ENCODE assay signal across 1 cellular context in the genomic region with DNA sequence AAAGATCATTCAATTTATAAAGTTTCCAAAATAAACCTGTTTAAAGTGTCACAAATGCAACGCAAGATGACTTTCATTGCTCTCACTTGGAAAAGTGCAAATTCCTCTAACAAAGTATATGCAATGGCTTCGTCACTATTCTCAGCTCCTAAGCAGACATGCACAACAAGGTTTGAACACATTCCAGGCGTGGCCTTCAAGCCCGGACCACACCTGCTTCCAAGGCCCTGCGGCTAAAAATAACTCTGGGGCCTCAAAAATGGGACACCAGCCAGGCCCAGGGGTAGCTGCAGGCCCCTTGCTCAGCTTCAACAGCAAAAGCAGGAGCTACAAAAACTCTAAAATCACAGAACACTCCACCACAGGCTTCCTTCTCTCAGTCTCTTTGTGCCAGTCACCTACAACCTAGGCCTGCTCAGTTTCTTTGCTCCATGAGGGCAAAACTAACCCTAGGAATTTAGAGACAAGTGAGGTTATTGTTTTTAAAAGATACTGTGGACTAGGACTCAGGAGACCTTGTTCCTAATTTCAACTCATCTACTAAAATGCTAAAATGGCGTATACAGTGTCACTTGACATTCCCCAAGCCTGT.
TF ChIP-seq lines count a peak whose summit lies in the region.

No MANE protein-coding gene starts in this region.

TF ChIP-seq in WTC11, 78 proteins besides CTCF, POLR2A, EP300 and RAD21 (continued from another document):
- TF ChIP-seq, protein P1, sequence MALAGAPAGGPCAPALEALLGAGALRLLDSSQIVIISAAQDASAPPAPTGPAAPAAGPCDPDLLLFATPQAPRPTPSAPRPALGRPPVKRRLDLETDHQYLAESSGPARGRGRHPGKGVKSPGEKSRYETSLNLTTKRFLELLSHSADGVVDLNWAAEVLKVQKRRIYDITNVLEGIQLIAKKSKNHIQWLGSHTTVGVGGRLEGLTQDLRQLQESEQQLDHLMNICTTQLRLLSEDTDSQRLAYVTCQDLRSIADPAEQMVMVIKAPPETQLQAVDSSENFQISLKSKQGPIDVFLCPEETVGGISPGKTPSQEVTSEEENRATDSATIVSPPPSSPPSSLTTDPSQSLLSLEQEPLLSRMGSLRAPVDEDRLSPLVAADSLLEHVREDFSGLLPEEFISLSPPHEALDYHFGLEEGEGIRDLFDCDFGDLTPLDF (CRISPR knock-in tag; IDR thresholded peaks at IDR 0.05), result no peak
- TF ChIP-seq NR3C1 (CRISPR knock-in tag; conservative IDR thresholded peaks at IDR 0.05; ENCODE audit: low read depth), result no peak
- no peak for TF ChIP-seq ATF1 (CRISPR knock-in tag; IDR thresholded peaks at IDR 0.05)
- TF ChIP-seq, protein P2, sequence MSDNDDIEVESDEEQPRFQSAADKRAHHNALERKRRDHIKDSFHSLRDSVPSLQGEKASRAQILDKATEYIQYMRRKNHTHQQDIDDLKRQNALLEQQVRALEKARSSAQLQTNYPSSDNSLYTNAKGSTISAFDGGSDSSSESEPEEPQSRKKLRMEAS (CRISPR knock-in tag; IDR thresholded peaks at IDR 0.05), result no peak
- TF ChIP-seq, protein P3, sequence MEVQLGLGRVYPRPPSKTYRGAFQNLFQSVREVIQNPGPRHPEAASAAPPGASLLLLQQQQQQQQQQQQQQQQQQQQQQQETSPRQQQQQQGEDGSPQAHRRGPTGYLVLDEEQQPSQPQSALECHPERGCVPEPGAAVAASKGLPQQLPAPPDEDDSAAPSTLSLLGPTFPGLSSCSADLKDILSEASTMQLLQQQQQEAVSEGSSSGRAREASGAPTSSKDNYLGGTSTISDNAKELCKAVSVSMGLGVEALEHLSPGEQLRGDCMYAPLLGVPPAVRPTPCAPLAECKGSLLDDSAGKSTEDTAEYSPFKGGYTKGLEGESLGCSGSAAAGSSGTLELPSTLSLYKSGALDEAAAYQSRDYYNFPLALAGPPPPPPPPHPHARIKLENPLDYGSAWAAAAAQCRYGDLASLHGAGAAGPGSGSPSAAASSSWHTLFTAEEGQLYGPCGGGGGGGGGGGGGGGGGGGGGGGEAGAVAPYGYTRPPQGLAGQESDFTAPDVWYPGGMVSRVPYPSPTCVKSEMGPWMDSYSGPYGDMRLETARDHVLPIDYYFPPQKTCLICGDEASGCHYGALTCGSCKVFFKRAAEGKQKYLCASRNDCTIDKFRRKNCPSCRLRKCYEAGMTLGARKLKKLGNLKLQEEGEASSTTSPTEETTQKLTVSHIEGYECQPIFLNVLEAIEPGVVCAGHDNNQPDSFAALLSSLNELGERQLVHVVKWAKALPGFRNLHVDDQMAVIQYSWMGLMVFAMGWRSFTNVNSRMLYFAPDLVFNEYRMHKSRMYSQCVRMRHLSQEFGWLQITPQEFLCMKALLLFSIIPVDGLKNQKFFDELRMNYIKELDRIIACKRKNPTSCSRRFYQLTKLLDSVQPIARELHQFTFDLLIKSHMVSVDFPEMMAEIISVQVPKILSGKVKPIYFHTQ (CRISPR knock-in tag; IDR thresholded peaks at IDR 0.05), result no peak
- TF ChIP-seq, protein P4, sequence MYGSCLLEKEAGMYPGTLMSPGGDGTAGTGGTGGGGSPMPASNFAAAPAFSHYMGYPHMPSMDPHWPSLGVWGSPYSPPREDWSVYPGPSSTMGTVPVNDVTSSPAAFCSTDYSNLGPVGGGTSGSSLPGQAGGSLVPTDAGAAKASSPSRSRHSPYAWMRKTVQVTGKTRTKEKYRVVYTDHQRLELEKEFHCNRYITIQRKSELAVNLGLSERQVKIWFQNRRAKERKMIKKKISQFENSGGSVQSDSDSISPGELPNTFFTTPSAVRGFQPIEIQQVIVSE (CRISPR knock-in tag; IDR thresholded peaks at IDR 0.05; ENCODE audit: borderline replicate concordance), result no peak
- TF ChIP-seq FOXK1 (CRISPR knock-in tag; IDR thresholded peaks at IDR 0.05), result no peak
- no peak for TF ChIP-seq ZNF232 (CRISPR knock-in tag; IDR thresholded peaks at IDR 0.05)
- no peak for TF ChIP-seq ELF4 (CRISPR knock-in tag; IDR thresholded peaks at IDR 0.05; ENCODE audit: low read depth)
- TF ChIP-seq, protein P5, sequence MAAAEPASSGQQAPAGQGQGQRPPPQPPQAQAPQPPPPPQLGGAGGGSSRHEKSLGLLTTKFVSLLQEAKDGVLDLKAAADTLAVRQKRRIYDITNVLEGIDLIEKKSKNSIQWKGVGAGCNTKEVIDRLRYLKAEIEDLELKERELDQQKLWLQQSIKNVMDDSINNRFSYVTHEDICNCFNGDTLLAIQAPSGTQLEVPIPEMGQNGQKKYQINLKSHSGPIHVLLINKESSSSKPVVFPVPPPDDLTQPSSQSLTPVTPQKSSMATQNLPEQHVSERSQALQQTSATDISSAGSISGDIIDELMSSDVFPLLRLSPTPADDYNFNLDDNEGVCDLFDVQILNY (CRISPR knock-in tag; IDR thresholded peaks at IDR 0.05), result no peak
- TF ChIP-seq, protein P6, sequence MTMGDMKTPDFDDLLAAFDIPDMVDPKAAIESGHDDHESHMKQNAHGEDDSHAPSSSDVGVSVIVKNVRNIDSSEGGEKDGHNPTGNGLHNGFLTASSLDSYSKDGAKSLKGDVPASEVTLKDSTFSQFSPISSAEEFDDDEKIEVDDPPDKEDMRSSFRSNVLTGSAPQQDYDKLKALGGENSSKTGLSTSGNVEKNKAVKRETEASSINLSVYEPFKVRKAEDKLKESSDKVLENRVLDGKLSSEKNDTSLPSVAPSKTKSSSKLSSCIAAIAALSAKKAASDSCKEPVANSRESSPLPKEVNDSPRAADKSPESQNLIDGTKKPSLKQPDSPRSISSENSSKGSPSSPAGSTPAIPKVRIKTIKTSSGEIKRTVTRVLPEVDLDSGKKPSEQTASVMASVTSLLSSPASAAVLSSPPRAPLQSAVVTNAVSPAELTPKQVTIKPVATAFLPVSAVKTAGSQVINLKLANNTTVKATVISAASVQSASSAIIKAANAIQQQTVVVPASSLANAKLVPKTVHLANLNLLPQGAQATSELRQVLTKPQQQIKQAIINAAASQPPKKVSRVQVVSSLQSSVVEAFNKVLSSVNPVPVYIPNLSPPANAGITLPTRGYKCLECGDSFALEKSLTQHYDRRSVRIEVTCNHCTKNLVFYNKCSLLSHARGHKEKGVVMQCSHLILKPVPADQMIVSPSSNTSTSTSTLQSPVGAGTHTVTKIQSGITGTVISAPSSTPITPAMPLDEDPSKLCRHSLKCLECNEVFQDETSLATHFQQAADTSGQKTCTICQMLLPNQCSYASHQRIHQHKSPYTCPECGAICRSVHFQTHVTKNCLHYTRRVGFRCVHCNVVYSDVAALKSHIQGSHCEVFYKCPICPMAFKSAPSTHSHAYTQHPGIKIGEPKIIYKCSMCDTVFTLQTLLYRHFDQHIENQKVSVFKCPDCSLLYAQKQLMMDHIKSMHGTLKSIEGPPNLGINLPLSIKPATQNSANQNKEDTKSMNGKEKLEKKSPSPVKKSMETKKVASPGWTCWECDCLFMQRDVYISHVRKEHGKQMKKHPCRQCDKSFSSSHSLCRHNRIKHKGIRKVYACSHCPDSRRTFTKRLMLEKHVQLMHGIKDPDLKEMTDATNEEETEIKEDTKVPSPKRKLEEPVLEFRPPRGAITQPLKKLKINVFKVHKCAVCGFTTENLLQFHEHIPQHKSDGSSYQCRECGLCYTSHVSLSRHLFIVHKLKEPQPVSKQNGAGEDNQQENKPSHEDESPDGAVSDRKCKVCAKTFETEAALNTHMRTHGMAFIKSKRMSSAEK (CRISPR knock-in tag; IDR thresholded peaks at IDR 0.05; ENCODE audit: borderline replicate concordance), result no peak
- TF ChIP-seq, protein P7, sequence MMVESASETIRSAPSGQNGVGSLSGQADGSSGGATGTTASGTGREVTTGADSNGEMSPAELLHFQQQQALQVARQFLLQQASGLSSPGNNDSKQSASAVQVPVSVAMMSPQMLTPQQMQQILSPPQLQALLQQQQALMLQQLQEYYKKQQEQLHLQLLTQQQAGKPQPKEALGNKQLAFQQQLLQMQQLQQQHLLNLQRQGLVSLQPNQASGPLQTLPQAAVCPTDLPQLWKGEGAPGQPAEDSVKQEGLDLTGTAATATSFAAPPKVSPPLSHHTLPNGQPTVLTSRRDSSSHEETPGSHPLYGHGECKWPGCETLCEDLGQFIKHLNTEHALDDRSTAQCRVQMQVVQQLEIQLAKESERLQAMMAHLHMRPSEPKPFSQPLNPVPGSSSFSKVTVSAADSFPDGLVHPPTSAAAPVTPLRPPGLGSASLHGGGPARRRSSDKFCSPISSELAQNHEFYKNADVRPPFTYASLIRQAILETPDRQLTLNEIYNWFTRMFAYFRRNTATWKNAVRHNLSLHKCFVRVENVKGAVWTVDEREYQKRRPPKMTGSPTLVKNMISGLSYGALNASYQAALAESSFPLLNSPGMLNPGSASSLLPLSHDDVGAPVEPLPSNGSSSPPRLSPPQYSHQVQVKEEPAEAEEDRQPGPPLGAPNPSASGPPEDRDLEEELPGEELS (CRISPR knock-in tag; IDR thresholded peaks at IDR 0.05), result no peak
- TF ChIP-seq MYBL2 (CRISPR knock-in tag; IDR thresholded peaks at IDR 0.05), result no peak
TF ChIP-seq in WTC11: peak in this region for 0.
